In the genomic region with DNA sequence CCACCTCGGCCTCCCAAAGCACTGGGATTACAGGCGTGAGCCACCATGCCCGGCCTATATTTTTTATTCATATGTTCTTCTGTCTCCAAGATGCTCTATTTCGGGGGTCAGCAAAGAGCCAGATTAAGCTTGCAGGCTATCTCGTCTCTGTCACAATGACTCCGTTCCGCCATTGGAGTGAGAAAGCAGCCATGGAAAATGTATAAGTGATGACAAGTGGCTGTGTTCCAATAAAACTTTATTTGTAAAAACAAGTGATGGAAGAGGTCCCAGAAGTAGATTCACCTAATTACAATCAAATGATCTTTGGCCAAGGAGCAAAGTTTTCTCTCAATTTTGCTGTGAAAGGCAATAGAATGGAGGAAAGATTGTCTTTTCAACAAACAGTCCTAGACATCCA, we compare ENCODE assay signal across 9 cellular contexts.
"Had no signal": no experiment of that assay in that cellular context is flagged by ENCODE, and none has a peak within 500 bp of the region (broad histone marks: within the 10 kb centered on the region; RNA-seq: fewer than 3 reads in every experiment).

No MANE protein-coding gene starts in this region.

- DNase-seq: GM23248, GOT3, H7, HFFc6, IMR-90, KBM-7 had no signal

- ATAC-seq: HCT116 had no signal

- H3K27ac Mint-ChIP-seq: HFFc6 had no signal

- H3K9ac ChIP-seq: GM23248 had no signal

- H3K36me3 ChIP-seq: HAP-1 had no signal

- H3K4me1 ChIP-seq: HAP-1 had no signal

- H3K27ac ChIP-seq: GM23248, HL-60 had no signal

- H3K4me3 Mint-ChIP-seq: HFFc6 had no signal

- H2AFZ ChIP-seq: GM23248 had no signal

- H3K4me3 ChIP-seq: GM23248, HAP-1 had no signal
